ENCODE assay signal across 11 cellular contexts in the genomic region with DNA sequence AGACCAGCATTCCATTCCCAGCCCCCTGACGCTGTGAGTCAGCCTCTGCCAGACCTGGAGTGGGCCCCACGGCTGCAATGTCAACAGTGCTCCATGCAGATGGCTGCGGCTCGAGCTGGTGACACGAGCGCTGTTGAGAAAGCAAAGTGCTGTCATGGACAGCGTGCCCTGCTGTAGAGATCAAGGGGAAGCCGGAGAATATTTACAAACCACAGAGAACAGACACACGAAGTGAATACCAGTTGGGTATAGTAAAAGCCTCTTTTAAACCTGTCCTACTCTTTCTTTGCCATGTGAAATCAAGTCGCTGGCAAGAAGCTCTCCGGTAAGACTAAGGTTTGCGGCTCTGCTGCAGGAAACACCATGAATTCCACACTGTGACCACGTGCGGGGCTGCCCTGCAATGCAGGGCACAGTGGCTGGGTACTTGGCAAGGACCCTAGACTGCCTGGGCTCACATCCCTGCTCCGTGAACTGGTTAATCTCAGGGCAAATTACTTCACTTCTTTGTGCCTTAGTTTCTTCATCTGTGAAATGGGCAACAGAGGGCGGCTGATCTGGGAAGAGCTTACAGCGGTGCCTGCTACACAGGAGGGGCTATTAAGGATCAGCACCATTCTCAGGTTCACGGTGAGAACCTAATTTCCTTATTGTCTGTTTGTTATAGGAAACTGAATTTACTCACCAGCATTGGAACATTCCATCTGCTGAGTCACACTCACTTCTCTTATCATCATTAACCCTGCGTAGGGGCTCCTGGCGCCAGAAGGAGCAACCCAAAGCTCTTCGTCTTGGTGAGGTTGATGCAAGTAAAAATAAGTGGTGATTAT. TPM values are rescaled to one million over a fixed set of nuclear protein-coding genes. Genes with fewer than 3 reads are reported as not detected.
DNase-seq lines count a peak whose midpoint lies in the region; TF ChIP-seq lines count a peak whose summit lies in the region.
"Had no signal": no experiment of that assay in that cellular context is flagged by ENCODE, and none has a peak within 500 bp of the region (broad histone marks: within the 10 kb centered on the region; RNA-seq: fewer than 3 reads in every experiment).

No MANE protein-coding gene starts in this region.

- 43 to 51% methylated on average over 21 of the region's 21 CpGs for WGBS in tibial nerve, 2 donors
- 44 to 52% methylated on average over 21 of the region's 21 CpGs for WGBS in testis, 2 donors

- CTCF ChIA-PET in AG04449 (lab: Yijun Ruan, JAX), result interaction anchor here (0.8 to 7.5 kb wide), 16 partner anchors 10 to 195 kb away, joined by 3 to 559 read pairs (median 6); no protein-coding TSS in a partner anchor

- H3K4me3 ChIP-seq in AG04449 (ENCODE audit: low read depth, low read length) (no peak overlapping the region; the same call in 1 of the 2 replicates), WI38 (ENCODE audit: low read depth, low read length) (peak overlapping the region; percentile 37), tibial nerve (no peak overlapping the region), testis (no peak overlapping the region)

- H3K4me1 ChIP-seq in tibial nerve (no peaks in the 10 kb centered on the region), testis (no peaks in the 10 kb centered on the region)

- TF ChIP-seq CTCF in AG04449 (IDR thresholded peaks at IDR 0.05; ENCODE audit: insufficient read depth, low read length, missing control alignments) (no peak), WI38 (IDR thresholded peaks at IDR 0.05; ENCODE audit: low read depth, low read length) (no peak), tibial nerve (IDR thresholded peaks at IDR 0.05) (no peak), testis (IDR thresholded peaks at IDR 0.05) (no peak)

- H3K27ac ChIP-seq in tibial nerve, result no peak overlapping the region
- H3K27ac ChIP-seq in testis, result no peak overlapping the region

- POLR2A ChIA-PET in AG04449 (lab: Yijun Ruan, JAX), result interaction anchor here (1.0 to 1.9 kb wide), 2 partner anchors 23 to 181 kb away, joined by 4 to 9 read pairs; no protein-coding TSS in a partner anchor

- TF ChIP-seq EP300 in tibial nerve (IDR thresholded peaks at IDR 0.05), result no peak

- H3K27me3 ChIP-seq in tibial nerve, result peaks cover 0 to 55% of the 10 kb centered on the region in 2 donors
- H3K27me3 ChIP-seq in testis, result no peaks in the 10 kb centered on the region

- H3K36me3 ChIP-seq in tibial nerve, result no peaks in the 10 kb centered on the region
- H3K36me3 ChIP-seq in testis (ENCODE audit: low read depth, missing control alignments), result no peaks in the 10 kb centered on the region

- TF ChIP-seq POLR2A in tibial nerve (IDR thresholded peaks at IDR 0.05), result no peak
- TF ChIP-seq POLR2A in testis (IDR thresholded peaks at IDR 0.05), result no peak

- H3K9me3 ChIP-seq in tibial nerve (peaks cover 0 to 13% (median 2%) of the 10 kb centered on the region in 4 donors), testis (no peaks in the 10 kb centered on the region)

- DNase-seq in AG04449 (ENCODE audit: low read depth, low spot score) (peak; percentile 28), HT1080 (ENCODE audit: low read depth) (peak; percentile 94), kidney glomerular epithelial cell (lab: John Stamatoyannopoulos, UW) (peak; percentile 88), midbrain (lab: John Stamatoyannopoulos, UW) (no peak), tibial nerve (ENCODE audit: low spot score in 2 of 2) (no peak), testis (no peak), SK-N-DZ (ENCODE audit: low spot score) (no peak)
- DNase-seq: activated T-cell treated with anti-CD3 and anti-CD28 coated beads, Interleukin-2, amount 50 U/mL, for 24 hours; NCI-H446; stimulated activated CD4-positive, alpha-beta T cell treated with anti-CD3 and anti-CD28 coated beads, Interleukin-2, amount 100 ng/mL, for 24 hours had no signal

- intact Hi-C loops in testis (cut with DNase I; ENCODE audit: low total_unique reads), result no loop called here

RNA-seq across cellular contexts. Expression of a gene that starts 27.8 kb away (rescaled TPM):
- total RNA-seq in HT1080 (2014; rRNA removed; shearing (Covaris generic)), result 5.7 and 7.0 TPM in 2 replicates
- polyA plus RNA-seq in HT1080 (2015; cell fraction: cytosol; rRNA removed), result 10.4 and 10.7 TPM in 2 replicates
- polyA plus RNA-seq in HT1080 (2015; cell fraction: nucleus; rRNA removed), result 19.1 and 20.2 TPM in 2 replicates
- total RNA-seq in tibial nerve (1 to 10 TPM in 3 of 4 donors, under 1 TPM in 1; 0.30 to 4.4 (median 3.1) TPM), testis (1 to 10 TPM; 5.3 to 5.7 TPM)
- 4.8 TPM for polyA plus RNA-seq in testis (ENCODE audit: insufficient read depth, low read depth, low replicate concordance)
- not detected in 2 replicates for polyA plus RNA-seq in SK-N-DZ (2014; cell fraction: cytosol; rRNA removed)
- 0.05 TPM in 1 of 2 replicates, not detected in the other for polyA plus RNA-seq in SK-N-DZ (2014; cell fraction: nucleus; rRNA removed)

RNA-seq across cellular contexts. Expression of a gene that starts 31.1 kb away (rescaled TPM):
- not detected in 2 replicates for total RNA-seq in HT1080 (2014; rRNA removed; shearing (Covaris generic))
- 0.05 and 0.08 TPM in 2 replicates for polyA plus RNA-seq in HT1080 (2015; cell fraction: cytosol; rRNA removed)
- polyA plus RNA-seq in HT1080 (2015; cell fraction: nucleus; rRNA removed), result 0.49 and 0.85 TPM in 2 replicates
- 10 to 100 TPM; 11.7 to 24.9 (median 19.4) TPM for total RNA-seq in tibial nerve
- total RNA-seq in testis, result 1 to 10 TPM; 8.1 to 8.2 TPM
- 7.5 TPM for polyA plus RNA-seq in testis (ENCODE audit: insufficient read depth, low read depth, low replicate concordance)
- 16.3 and 24.6 TPM in 2 replicates for polyA plus RNA-seq in SK-N-DZ (2014; cell fraction: cytosol; rRNA removed)
- 10.8 and 20.0 TPM in 2 replicates for polyA plus RNA-seq in SK-N-DZ (2014; cell fraction: nucleus; rRNA removed)

Comparison
In these comparisons a context has a peak if more than half of its experiments do, and no peak if none do; other contexts are left out.
1. DNase-seq: peak in AG04449 (single experiment), HT1080 (single experiment) and kidney glomerular epithelial cell (single experiment); none in midbrain (single experiment), tibial nerve (0 of 2), testis (single experiment) and SK-N-DZ (single experiment).